Comparison of ENCODE assay signal across 8 cellular contexts in genomic region chr11:71929491-71929890, GRCh38. TPM values are rescaled to one million over a fixed set of nuclear protein-coding genes. Genes with fewer than 3 reads are reported as not detected.
DNase-seq lines count a peak whose midpoint lies in the region; ATAC-seq and TF ChIP-seq lines count a peak whose summit lies in the region.

No MANE protein-coding gene starts in this region.

- peak overlapping the region; percentile 98 for H3K4me3 ChIP-seq in AG04449 (ENCODE audit: low read depth, low read length)
- peak overlapping the region; percentile 79 for H3K4me3 ChIP-seq in Jurkat, Clone E6-1 (ENCODE audit: low read length)
- peak overlapping the region; percentile 85 for H3K4me3 ChIP-seq in choroid plexus epithelial cell (ENCODE audit: low read depth, low read length)

- DNase-seq in AG04449 (ENCODE audit: low read depth, low spot score) (no peak), choroid plexus epithelial cell (ENCODE audit: low read depth) (no peak), naive B cell (no peak), kidney tubule cell (ENCODE audit: low spot score) (no peak), DMS 273 (lab: John Stamatoyannopoulos, UW; ENCODE audit: unreplicated experiment) (no peak), NCI-H2171 (lab: John Stamatoyannopoulos, UW) (no peak), AML-193 (lab: John Stamatoyannopoulos, UW) (no peak)
- DNase-seq in Jurkat, Clone E6-1 (ENCODE audit: low read depth, low spot score): no peak

- no peaks in the 10 kb centered on the region for H3K9me3 Mint-ChIP-seq in naive B cell

- no peak for ATAC-seq in naive B cell (ENCODE audit: low read depth in 2 of 2)

- peak overlapping the region; percentile 93 to 99 (median 98) for H3K4me3 Mint-ChIP-seq in naive B cell

- POLR2A ChIA-PET in AG04449 (lab: Yijun Ruan, JAX): interaction anchor here (0.6 to 1.1 kb wide), 2 partner anchors 16 to 72 kb away, joined by 3 read pairs; no protein-coding TSS in a partner anchor

- no peaks in the 10 kb centered on the region for H3K27me3 Mint-ChIP-seq in naive B cell

- CTCF ChIA-PET in AG04449 (lab: Yijun Ruan, JAX): interaction anchor here (0.6 to 4.1 kb wide), 5 partner anchors 10 to 501 kb away, joined by 3 to 21 read pairs (median 6); no protein-coding TSS in a partner anchor

- peak overlapping the region in 4 of 6 donors; percentile 8 to 98 (median 98) for H3K27ac Mint-ChIP-seq in naive B cell

- TF ChIP-seq CTCF in AG04449 (IDR thresholded peaks at IDR 0.05; ENCODE audit: insufficient read depth, low read length, missing control alignments): no peak
- TF ChIP-seq CTCF in choroid plexus epithelial cell (conservative IDR thresholded peaks at IDR 0.05; ENCODE audit: low read depth, low read length): no peak

- peaks cover 0 to 9% of the 10 kb centered on the region in 2 donors for H3K36me3 Mint-ChIP-seq in naive B cell

- H3K4me1 Mint-ChIP-seq in naive B cell: peaks cover 46 to 62% (median 51%) of the 10 kb centered on the region in 3 donors

RNA-seq across cellular contexts. Expression of gene RNF121, which starts 0.6 kb away (rescaled TPM):
- 31.3 TPM for polyA plus RNA-seq in Jurkat, Clone E6-1 (2012; ENCODE audit: insufficient read depth, insufficient read length)
- polyA plus RNA-seq in naive B cell (ENCODE audit: low read depth in 6 of 6): 10 to 100 TPM in 2 of 6 donors, 1 to 10 TPM in 4; 6.5 to 11.3 (median 9.2) TPM

RNA-seq across cellular contexts. Expression of gene XNDC1N, which starts 1.1 kb away (rescaled TPM):
- polyA plus RNA-seq in Jurkat, Clone E6-1 (2012; ENCODE audit: insufficient read depth, insufficient read length): 6.7 TPM
- 1 to 10 TPM; 4.5 to 8.4 (median 6.0) TPM for polyA plus RNA-seq in naive B cell (ENCODE audit: low read depth in 6 of 6)

RNA-seq across cellular contexts. Expression of gene DEFB131B, which starts 51.2 kb away (rescaled TPM):
- not detected for polyA plus RNA-seq in Jurkat, Clone E6-1 (2012; ENCODE audit: insufficient read depth, insufficient read length)
- polyA plus RNA-seq in naive B cell (ENCODE audit: low read depth in 6 of 6): not detected
